Comparison of ENCODE assay signal across 9 cellular contexts in genomic region chr3:123066599-123066895, GRCh38. TPM values are rescaled to one million over a fixed set of nuclear protein-coding genes. Genes with fewer than 3 reads are reported as not detected.
DNase-seq lines count a peak whose midpoint lies in the region; FAIRE-seq and TF ChIP-seq lines count a peak whose summit lies in the region.
"Had no signal": no experiment of that assay in that cellular context is flagged by ENCODE, and none has a peak within 500 bp of the region (broad histone marks: within the 10 kb centered on the region; RNA-seq: fewer than 3 reads in every experiment).

No MANE protein-coding gene starts in this region.

- DNase-seq in activated CD4-positive, alpha-beta T cell treated with anti-CD3 and anti-CD28 coated beads, Interleukin-2, amount 10 ng/mL, durations not matched to agents 24 days and 14 days, result no peak
- no peak for DNase-seq in activated CD4-positive, alpha-beta T cell treated with anti-CD3 and anti-CD28 coated beads for 1 hour
- no peak for DNase-seq in astrocyte (ENCODE audit: low read depth)
- no peak for DNase-seq in testis
- DNase-seq in NCI-H146 (lab: John Stamatoyannopoulos, UW), result no peak
- no peak for DNase-seq in cerebellar nuclear complex (lab: John Stamatoyannopoulos, UW)
- DNase-seq in RCC 7860 (ENCODE audit: low spot score), result no peak

- intact Hi-C loops in activated CD4-positive, alpha-beta T cell treated with anti-CD3 and anti-CD28 coated beads, Interleukin-2, amount 10 ng/mL, durations not matched to agents 24 days and 14 days (cut with micrococcal nuclease), result no loop called here
- intact Hi-C loops in testis (cut with DNase I; ENCODE audit: low total_unique reads), result no loop called here

- H3K27me3 ChIP-seq in astrocyte (ENCODE audit: insufficient read depth, low read length), result peaks cover 10% of the 10 kb centered on the region
- no peaks in the 10 kb centered on the region for H3K27me3 ChIP-seq in liver (ENCODE audit: control insufficient read depth in 4 of 4, insufficient read depth in 4 of 4, low read length in 3 of 4)
- H3K27me3 ChIP-seq in testis, result no peaks in the 10 kb centered on the region

- TF ChIP-seq RAD21 in liver (IDR thresholded peaks at IDR 0.05), result no peak

- H3K9me3 ChIP-seq in astrocyte (ENCODE audit: insufficient read depth, low read depth, low read length) (no peaks in the 10 kb centered on the region), liver (ENCODE audit: control insufficient read depth in 4 of 4, low read length in 3 of 4) (no peaks in the 10 kb centered on the region), testis (no peaks in the 10 kb centered on the region)

- peaks cover 3% of the 10 kb centered on the region for H3K36me3 Mint-ChIP-seq in activated CD4-positive, alpha-beta T cell treated with anti-CD3 and anti-CD28 coated beads, Interleukin-2, amount 10 ng/mL, durations not matched to agents 24 days and 14 days (ENCODE audit: low read depth)
- no peaks in the 10 kb centered on the region for H3K36me3 Mint-ChIP-seq in astrocyte (ENCODE audit: low read depth, unreplicated experiment)

- peak overlapping the region; percentile 91 for H3K9ac ChIP-seq in astrocyte (ENCODE audit: low read length)
- H3K9ac ChIP-seq in liver (ENCODE audit: low read depth in 1 of 2, low read length in 2 of 2), result peak overlapping the region in 1 of 2 donors; percentile 2

- H3K36me3 ChIP-seq in astrocyte (ENCODE audit: insufficient read depth, low read length), result no peaks in the 10 kb centered on the region
- no peaks in the 10 kb centered on the region for H3K36me3 ChIP-seq in liver (ENCODE audit: control insufficient read depth in 4 of 4, insufficient read depth in 3 of 4, low read depth in 1 of 4, low read length in 3 of 4)
- no peaks in the 10 kb centered on the region for H3K36me3 ChIP-seq in testis (ENCODE audit: low read depth, missing control alignments)

- H3K27ac Mint-ChIP-seq in activated CD4-positive, alpha-beta T cell treated with anti-CD3 and anti-CD28 coated beads, Interleukin-2, amount 10 ng/mL, durations not matched to agents 24 days and 14 days, result peak overlapping the region; percentile 75
- peak overlapping the region; percentile 69 for H3K27ac Mint-ChIP-seq in astrocyte (ENCODE audit: unreplicated experiment)

- H3K4me1 Mint-ChIP-seq in activated CD4-positive, alpha-beta T cell treated with anti-CD3 and anti-CD28 coated beads, Interleukin-2, amount 10 ng/mL, durations not matched to agents 24 days and 14 days, result peaks cover 40% of the 10 kb centered on the region
- H3K4me1 Mint-ChIP-seq in astrocyte (ENCODE audit: low read depth, unreplicated experiment), result peaks cover 18% of the 10 kb centered on the region

- H3K27ac ChIP-seq in astrocyte (ENCODE audit: low read depth, low read length) (no peak overlapping the region), liver (ENCODE audit: low read depth in 1 of 2, low read length in 2 of 2) (peak overlapping the region; percentile 93 to 95), testis (no peak overlapping the region)

- peak overlapping the region; percentile 95 for H3K4me3 Mint-ChIP-seq in activated CD4-positive, alpha-beta T cell treated with anti-CD3 and anti-CD28 coated beads, Interleukin-2, amount 10 ng/mL, durations not matched to agents 24 days and 14 days
- H3K4me3 Mint-ChIP-seq in astrocyte (ENCODE audit: unreplicated experiment), result peak overlapping the region; percentile 97

- H3K79me2 ChIP-seq in astrocyte (ENCODE audit: insufficient read depth, low read length), result peaks cover 46% of the 10 kb centered on the region

- peak overlapping the region; percentile 97 for H3K4me2 ChIP-seq in astrocyte (ENCODE audit: low read length)

- H3K4me3 ChIP-seq in astrocyte (ENCODE audit: insufficient read depth, low read depth, low read length), result peak overlapping the region; percentile 73
- peak overlapping the region in 1 of 3 donors; percentile 94 for H3K4me3 ChIP-seq in liver (ENCODE audit: low read depth in 1 of 3, low read length in 3 of 3)
- H3K4me3 ChIP-seq in testis, result peak overlapping the region; percentile 83 to 86

- no peak for TF ChIP-seq CTCF in astrocyte (IDR thresholded peaks at IDR 0.05; ENCODE audit: insufficient read depth, low read depth, low read length)
- TF ChIP-seq CTCF in liver (IDR thresholded peaks at IDR 0.05; ENCODE audit: low read depth, low read length, missing input control), result no peak
- TF ChIP-seq CTCF in testis (IDR thresholded peaks at IDR 0.05), result no peak

- peaks cover 36% of the 10 kb centered on the region for H4K20me1 ChIP-seq in astrocyte (ENCODE audit: insufficient read depth, low read length)

- TF ChIP-seq POLR2A in testis (IDR thresholded peaks at IDR 0.05), result no peak

- H3K27me3 Mint-ChIP-seq in activated CD4-positive, alpha-beta T cell treated with anti-CD3 and anti-CD28 coated beads, Interleukin-2, amount 10 ng/mL, durations not matched to agents 24 days and 14 days, result peaks cover 2% of the 10 kb centered on the region
- H3K27me3 Mint-ChIP-seq in astrocyte (ENCODE audit: low read depth, unreplicated experiment), result peaks cover 17% of the 10 kb centered on the region

- H2AFZ ChIP-seq in astrocyte (ENCODE audit: low read depth, low read length), result peak overlapping the region; percentile 87

- no peaks in the 10 kb centered on the region for H3K4me1 ChIP-seq in astrocyte (ENCODE audit: insufficient read depth, low read length)
- peaks cover 6 to 36% (median 27%) of the 10 kb centered on the region in 4 donors for H3K4me1 ChIP-seq in liver (ENCODE audit: control insufficient read depth in 4 of 4, insufficient read depth in 4 of 4, low read length in 3 of 4)
- peaks cover 21% of the 10 kb centered on the region for H3K4me1 ChIP-seq in testis

- no peaks in the 10 kb centered on the region for H3K9me3 Mint-ChIP-seq in activated CD4-positive, alpha-beta T cell treated with anti-CD3 and anti-CD28 coated beads, Interleukin-2, amount 10 ng/mL, durations not matched to agents 24 days and 14 days
- peaks cover 4% of the 10 kb centered on the region for H3K9me3 Mint-ChIP-seq in astrocyte (ENCODE audit: unreplicated experiment)

- FAIRE-seq in astrocyte (lab: Jason Lieb, UNC) (no peak), RCC 7860 (lab: Jason Lieb, UNC) (no peak)

- 11% methylated on average over 6 of the region's 6 CpGs for WGBS in liver
- WGBS in testis, 2 donors, result 3 to 9% methylated on average over 6 of the region's 6 CpGs

TF ChIP-seq in liver, 16 proteins besides CTCF, POLR2A, EP300 and RAD21 (continues in another document):
- TF ChIP-seq, protein P1, sequence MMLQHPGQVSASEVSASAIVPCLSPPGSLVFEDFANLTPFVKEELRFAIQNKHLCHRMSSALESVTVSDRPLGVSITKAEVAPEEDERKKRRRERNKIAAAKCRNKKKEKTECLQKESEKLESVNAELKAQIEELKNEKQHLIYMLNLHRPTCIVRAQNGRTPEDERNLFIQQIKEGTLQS (IDR thresholded peaks at IDR 0.05), result no peak
- TF ChIP-seq, protein P2, sequence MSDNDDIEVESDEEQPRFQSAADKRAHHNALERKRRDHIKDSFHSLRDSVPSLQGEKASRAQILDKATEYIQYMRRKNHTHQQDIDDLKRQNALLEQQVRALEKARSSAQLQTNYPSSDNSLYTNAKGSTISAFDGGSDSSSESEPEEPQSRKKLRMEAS (IDR thresholded peaks at IDR 0.05), result no peak
- TF ChIP-seq YY1 (IDR thresholded peaks at IDR 0.05) (no peak), GABPA (IDR thresholded peaks at IDR 0.05 in 1 of 2, conservative IDR thresholded peaks at IDR 0.05 in 1 of 2) (no peak), SP1 (IDR thresholded peaks at IDR 0.05) (no peak), JUND (IDR thresholded peaks at IDR 0.05) (no peak), FOXA2 (IDR thresholded peaks at IDR 0.05) (no peak), EGR1 (IDR thresholded peaks at IDR 0.05; ENCODE audit: low read depth in 2 of 2) (no peak)
- TF ChIP-seq, protein P3, sequence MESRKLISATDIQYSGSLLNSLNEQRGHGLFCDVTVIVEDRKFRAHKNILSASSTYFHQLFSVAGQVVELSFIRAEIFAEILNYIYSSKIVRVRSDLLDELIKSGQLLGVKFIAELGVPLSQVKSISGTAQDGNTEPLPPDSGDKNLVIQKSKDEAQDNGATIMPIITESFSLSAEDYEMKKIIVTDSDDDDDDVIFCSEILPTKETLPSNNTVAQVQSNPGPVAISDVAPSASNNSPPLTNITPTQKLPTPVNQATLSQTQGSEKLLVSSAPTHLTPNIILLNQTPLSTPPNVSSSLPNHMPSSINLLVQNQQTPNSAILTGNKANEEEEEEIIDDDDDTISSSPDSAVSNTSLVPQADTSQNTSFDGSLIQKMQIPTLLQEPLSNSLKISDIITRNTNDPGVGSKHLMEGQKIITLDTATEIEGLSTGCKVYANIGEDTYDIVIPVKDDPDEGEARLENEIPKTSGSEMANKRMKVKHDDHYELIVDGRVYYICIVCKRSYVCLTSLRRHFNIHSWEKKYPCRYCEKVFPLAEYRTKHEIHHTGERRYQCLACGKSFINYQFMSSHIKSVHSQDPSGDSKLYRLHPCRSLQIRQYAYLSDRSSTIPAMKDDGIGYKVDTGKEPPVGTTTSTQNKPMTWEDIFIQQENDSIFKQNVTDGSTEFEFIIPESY (IDR thresholded peaks at IDR 0.05), result no peak

RNA-seq across cellular contexts. Expression of gene PDIA5, which starts 0.3 kb away (rescaled TPM):
- total RNA-seq in activated CD4-positive, alpha-beta T cell treated with anti-CD3 and anti-CD28 coated beads, Interleukin-2, amount 10 ng/mL, durations not matched to agents 24 days and 14 days, result 25.6 and 29.4 TPM in 2 replicates
- total RNA-seq in astrocyte, result 77.5 and 86.5 TPM in 2 replicates
- total RNA-seq in liver, result 10 to 100 TPM; 64.2 to 94.6 TPM
- 10 to 100 TPM; 36.8 to 62.3 TPM for polyA plus RNA-seq in liver
- 10 to 100 TPM; 76.0 to 76.8 TPM for total RNA-seq in testis
- polyA plus RNA-seq in testis (ENCODE audit: insufficient read depth, low read depth, low replicate concordance), result 49.6 TPM

RNA-seq across cellular contexts. Expression of gene SEMA5B, which starts 39.0 kb away (rescaled TPM):
- not detected in 2 replicates for total RNA-seq in activated CD4-positive, alpha-beta T cell treated with anti-CD3 and anti-CD28 coated beads, Interleukin-2, amount 10 ng/mL, durations not matched to agents 24 days and 14 days
- total RNA-seq in astrocyte, result 1.0 and 2.1 TPM in 2 replicates
- 1 to 10 TPM in 1 of 2 donors, under 1 TPM in 1; 0.25 to 1.1 TPM for total RNA-seq in liver
- polyA plus RNA-seq in liver, result under 1 TPM; 0.20 to 0.21 TPM
- 1 to 10 TPM in 1 of 2 donors, under 1 TPM in 1; 0.68 to 1.3 TPM for total RNA-seq in testis
- polyA plus RNA-seq in testis (ENCODE audit: insufficient read depth, low read depth, low replicate concordance), result 2.0 TPM
- total RNA-seq: SK-MEL-5 had no signal

Comparison
In these comparisons a context has a peak if more than half of its experiments do, and no peak if none do; other contexts are left out.
1. H3K27ac ChIP-seq: peak in liver (2 of 2); none in astrocyte (single experiment) and testis (0 of 2).